In the genomic region with DNA sequence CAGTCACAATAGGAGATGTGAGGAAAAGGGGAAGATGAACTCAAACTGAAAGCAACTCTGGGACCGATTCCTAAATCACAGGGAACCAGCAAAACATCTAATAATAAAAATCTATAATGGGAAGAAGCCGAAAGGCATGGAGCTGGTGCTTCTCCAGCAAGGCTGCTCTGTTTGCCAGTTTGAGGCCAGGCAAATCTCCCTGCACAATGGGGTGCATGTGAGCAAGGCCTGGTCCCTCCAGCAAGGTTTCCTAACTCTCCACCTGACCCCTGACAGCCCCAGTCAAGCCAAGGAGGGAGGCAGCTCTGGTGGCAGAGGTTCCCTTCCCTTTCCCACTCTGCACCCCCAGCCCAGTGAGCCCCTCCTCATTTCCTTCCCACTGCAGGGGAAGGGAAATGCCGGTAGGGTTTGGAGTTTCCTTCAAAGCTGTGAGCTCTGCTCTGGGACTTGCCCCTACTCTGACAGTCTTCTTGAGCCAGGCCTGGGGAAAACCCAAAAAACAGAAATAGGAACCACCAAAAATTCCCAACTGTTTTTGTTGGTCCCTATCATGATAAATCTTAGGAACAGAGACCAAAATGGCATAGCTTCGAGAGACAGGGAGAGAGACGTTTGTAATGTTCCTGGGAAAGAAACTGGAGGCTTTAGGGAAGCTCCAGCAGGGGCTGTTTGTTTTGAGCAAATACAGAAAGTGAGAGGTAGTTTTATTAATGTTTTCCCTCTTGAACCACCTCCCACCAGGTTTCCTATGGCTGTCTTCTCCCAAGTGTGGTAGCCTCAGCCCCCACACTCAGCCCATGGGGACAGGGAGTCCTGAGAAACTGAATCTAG, we compare ENCODE assay signal across 1 cellular context.
TF ChIP-seq lines count a peak whose summit lies in the region.

No MANE protein-coding gene starts in this region.

TF ChIP-seq in endothelial cell of umbilical vein, 7 proteins besides CTCF, POLR2A, EP300 and RAD21 (continued from another document):
- TF ChIP-seq, protein P1, sequence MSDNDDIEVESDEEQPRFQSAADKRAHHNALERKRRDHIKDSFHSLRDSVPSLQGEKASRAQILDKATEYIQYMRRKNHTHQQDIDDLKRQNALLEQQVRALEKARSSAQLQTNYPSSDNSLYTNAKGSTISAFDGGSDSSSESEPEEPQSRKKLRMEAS (IDR thresholded peaks at IDR 0.05; ENCODE audit: insufficient read depth, insufficient read length) = no peak
- TF ChIP-seq FOS (IDR thresholded peaks at IDR 0.05; ENCODE audit: borderline replicate concordance, insufficient read depth, low read length) = no peak
